8 cellular contexts compared by ENCODE assay signal in genomic region chr20:13221673-13222318, GRCh38.
DNase-seq lines count a peak whose midpoint lies in the region; ATAC-seq and TF ChIP-seq lines count a peak whose summit lies in the region.

No MANE protein-coding gene starts in this region.

- in situ Hi-C loops in astrocyte of the cerebellum (cut with HindIII; ENCODE audit: low sequenced_read_pairs), result no loop called here

- DNase-seq in DMS53 treated with DMSO at 0.1 percent for 48 hours (lab: John Stamatoyannopoulos, UW; ENCODE audit: unreplicated experiment) (peak; percentile 60), HuH-7 (ENCODE audit: low spot score) (peak; percentile 79), T-helper 1 cell (peak; percentile 26 to 65 (median 54)), astrocyte of the cerebellum (ENCODE audit: low read depth) (peak; percentile 5), skeletal muscle cell (ENCODE audit: low read depth) (no peak), inferior parietal cortex (ENCODE audit: extremely low spot score) (no peak)

- TF ChIP-seq CTCF in astrocyte of the cerebellum (IDR thresholded peaks at IDR 0.05; ENCODE audit: low read depth, low read length, missing control alignments), result no peak

- H3K4me3 ChIP-seq in astrocyte of the cerebellum (ENCODE audit: low read depth, low read length), result peak overlapping the region; percentile 30
- peak overlapping the region; percentile 67 for H3K4me3 ChIP-seq in iPS-11a (ENCODE audit: low read depth, low read length)
- peak overlapping the region; percentile 50 for H3K4me3 ChIP-seq in skeletal muscle cell (ENCODE audit: low read depth, low read length)

- ATAC-seq in GM21515 (IDR thresholded peaks at IDR 0.05; ENCODE audit: unreplicated experiment), result peak; percentile 81

Comparison
In these comparisons a context has a peak if more than half of its experiments do, and no peak if none do; other contexts are left out.
1. DNase-seq: peak in DMS53 treated with DMSO at 0.1 percent for 48 hours (single experiment), HuH-7 (single experiment), T-helper 1 cell (5 of 5) and astrocyte of the cerebellum (single experiment); none in skeletal muscle cell (single experiment) and inferior parietal cortex (single experiment).
2. Peak in every context shown above with its lines, with median percentiles within 50 percentile points of each other: H3K4me3 ChIP-seq.